ENCODE assay signal across 10 cellular contexts in genomic region chr17:36938566-36939058, GRCh38. TPM values are rescaled to one million over a fixed set of nuclear protein-coding genes. Genes with fewer than 3 reads are reported as not detected.
A peak's percentile ranks its signal among the peaks of the same experiment; 100 is the strongest.
DNase-seq lines count a peak whose midpoint lies in the region; ATAC-seq and TF ChIP-seq lines count a peak whose summit lies in the region.
"Had no signal": no experiment of that assay in that cellular context is flagged by ENCODE, and none has a peak within 500 bp of the region (broad histone marks: within the 10 kb centered on the region; RNA-seq: fewer than 3 reads in every experiment).

No MANE protein-coding gene starts in this region.

- H3K4ac ChIP-seq in IMR-90 (ENCODE audit: low read depth, low read length) = no peak overlapping the region

- ATAC-seq in SK-N-SH treated with all-trans-retinoic acid at 6 μM for 48 hours = no peak
- no peak for ATAC-seq in IMR-90 (ENCODE audit: low read depth)

- no peak for TF ChIP-seq EP300 in SK-N-SH (IDR thresholded peaks at IDR 0.05; ENCODE audit: borderline replicate concordance in 1 of 2, low read depth in 1 of 2, low read length in 1 of 2)

- no peak overlapping the region for H2BK120ac ChIP-seq in IMR-90 (ENCODE audit: low read depth, low read length)

- peaks cover 44% of the 10 kb centered on the region for H3K4me1 Mint-ChIP-seq in neural crest cell

- H2BK20ac ChIP-seq in IMR-90 (ENCODE audit: low read depth, low read length) = no peak overlapping the region

- POLR2A ChIA-PET in SK-N-SH (lab: Yijun Ruan, JAX) (no interaction called here), IMR-90 (lab: Charles Lee; ENCODE audit: unreplicated experiment) (no interaction called here)

- no peak overlapping the region for H4K5ac ChIP-seq in IMR-90 (ENCODE audit: low read depth, low read length)

- H3K4me1 ChIP-seq in SK-N-SH (ENCODE audit: control insufficient read depth in 1 of 2, insufficient read depth in 2 of 2, low read depth in 1 of 2, low read length in 1 of 2) = peaks cover 0 to 32% of the 10 kb centered on the region in 2 experiments; a peak in 2 of 4 replicates
- peaks cover 7% of the 10 kb centered on the region; the same call in 1 of the 2 replicates for H3K4me1 ChIP-seq in IMR-90 (ENCODE audit: control insufficient read depth, insufficient read depth, low read length)

- CTCF ChIA-PET in SK-N-SH (lab: Yijun Ruan, JAX) (interaction anchor here (0.7 to 4.1 kb wide), 6 partner anchors 8 to 336 kb away, joined by 3 to 27 read pairs (median 4); no protein-coding TSS in a partner anchor), IMR-90 (lab: Yijun Ruan, JAX) (no interaction called here)

- H3K36me3 ChIP-seq in SK-N-SH (replicated peaks in 1 of 2; ENCODE audit: control insufficient read depth in 1 of 2, insufficient read depth in 2 of 2, low read length in 1 of 2) = no peaks in the 10 kb centered on the region
- H3K36me3 ChIP-seq in IMR-90 (ENCODE audit: control insufficient read depth, insufficient read depth, low read length) = no peaks in the 10 kb centered on the region

- TF ChIP-seq POLR2A in IMR-90 (IDR thresholded peaks at IDR 0.05; ENCODE audit: low read depth, low read length) = no peak

- TF ChIP-seq CTCF in SK-N-SH (IDR thresholded peaks at IDR 0.05) (no peak), IMR-90 (conservative IDR thresholded peaks at IDR 0.05; ENCODE audit: low read depth, low read length) (no peak), neural crest cell (conservative IDR thresholded peaks at IDR 0.05) (no peak)

- H3F3A ChIP-seq in SK-N-SH (replicated peaks; ENCODE audit: insufficient read depth) = peaks cover 7% of the 10 kb centered on the region

- H4K91ac ChIP-seq in IMR-90 (ENCODE audit: insufficient read depth, low read depth, low read length) = no peak overlapping the region

- H2AK9ac ChIP-seq in IMR-90 (replicated peaks; ENCODE audit: low read depth, low read length, poor library complexity) = no peak overlapping the region

- H3K79me2 ChIP-seq in SK-N-SH (ENCODE audit: insufficient read depth) = no peaks in the 10 kb centered on the region

- H2AK5ac ChIP-seq in IMR-90 (ENCODE audit: low read depth, low read length) = no peak overlapping the region

- DNase-seq in SK-N-SH = no peak
- DNase-seq in IMR-90 = no peak
- peak; percentile 27 for DNase-seq in cerebellum (ENCODE audit: low spot score)
- no peak for DNase-seq in neural crest cell (ENCODE audit: low read depth, low spot score)
- no peak for DNase-seq in AG20443 (ENCODE audit: low spot score)
- no peak for DNase-seq in islet precursor cell
- DNase-seq in NCI-H446 (lab: John Stamatoyannopoulos, UW) = no peak
- DNase-seq: activated gamma-delta T cell, NCI-H774 had no signal

- no peak overlapping the region for H3K14ac ChIP-seq in IMR-90 (replicated peaks; ENCODE audit: low read depth, low read length)

- H3K27ac ChIP-seq in SK-N-SH (ENCODE audit: low read depth in 2 of 2, low read length in 1 of 2) (no peak overlapping the region), IMR-90 (ENCODE audit: insufficient read depth, low read length) (no peak overlapping the region)

- no peak overlapping the region for H3K18ac ChIP-seq in IMR-90 (ENCODE audit: low read depth, low read length)

- intact Hi-C loops in IMR-90 (cut with micrococcal nuclease) = loop anchor here (10.0 kb wide), 1 partner anchor 84 kb away; no protein-coding TSS in a partner anchor

- no peak overlapping the region for H2AFZ ChIP-seq in SK-N-SH (ENCODE audit: low read depth)
- H2AFZ ChIP-seq in IMR-90 (replicated peaks; ENCODE audit: low read length, poor library complexity) = peak overlapping the region; percentile 56

- dilution Hi-C loops in IMR-90 (cut with HindIII; ENCODE audit: low sequenced_read_pairs, unreplicated experiment) = no loop called here

- H3K9me3 ChIP-seq in SK-N-SH (no peaks in the 10 kb centered on the region), IMR-90 (ENCODE audit: control insufficient read depth, insufficient read depth, low read length) (peaks cover 25% of the 10 kb centered on the region)

- H3K23ac ChIP-seq in IMR-90 (ENCODE audit: low read depth, low read length) = no peak overlapping the region

- H3K27me3 ChIP-seq in SK-N-SH (ENCODE audit: insufficient read depth) (peaks cover 99% of the 10 kb centered on the region), IMR-90 (ENCODE audit: control insufficient read depth, insufficient read depth, low read length) (peaks cover 99% of the 10 kb centered on the region)

- H3K36me3 Mint-ChIP-seq in neural crest cell (ENCODE audit: low read depth) = peaks cover 4% of the 10 kb centered on the region

- H4K8ac ChIP-seq in IMR-90 (ENCODE audit: low read depth in 2 of 2, low read length in 2 of 2) = no peak overlapping the region

- in situ Hi-C loops in IMR-90 (cut with MboI; ENCODE audit: low sequenced_read_pairs) = no loop called here

- no peak overlapping the region for H2BK15ac ChIP-seq in IMR-90 (ENCODE audit: low read depth, low read length)

- H3K79me1 ChIP-seq in IMR-90 (ENCODE audit: low read depth in 1 of 2, low read length in 2 of 2) = no peaks in the 10 kb centered on the region

- H3K4me2 ChIP-seq in SK-N-SH (no peak overlapping the region), IMR-90 (ENCODE audit: low read depth, low read length) (no peak overlapping the region)

- H2BK5ac ChIP-seq in IMR-90 (ENCODE audit: low read depth, low read length, poor library complexity, severe bottlenecking) = no peak overlapping the region

- peaks cover 100% of the 10 kb centered on the region for H3K27me3 Mint-ChIP-seq in neural crest cell (ENCODE audit: low read depth)

- H3K27ac Mint-ChIP-seq in neural crest cell (ENCODE audit: unreplicated experiment) = no peak overlapping the region

- no peak overlapping the region for H3K56ac ChIP-seq in IMR-90 (ENCODE audit: extremely low read depth, insufficient read depth, low read length)

- no peaks in the 10 kb centered on the region for H3K9me3 Mint-ChIP-seq in neural crest cell

- BruUV-seq in IMR-90 (replicated peaks; lab: Mats Ljungman, UMichigan) = no TSS peak

- WGBS in SK-N-SH (ENCODE audit: low lambda C conversion rate) = 10% methylated on average over 18 of the region's 25 CpGs
- WGBS in IMR-90 (ENCODE audit: extremely low coverage in 2 of 2, insufficient read length in 1 of 2), 2 experiments = 3% methylated on average over 13 of the region's 25 CpGs; no CpG with 5 or more reads in 1 of the 2 experiments

- TF ChIP-seq RAD21 in SK-N-SH (IDR thresholded peaks at IDR 0.05; ENCODE audit: low read length) (no peak), IMR-90 (IDR thresholded peaks at IDR 0.05; ENCODE audit: low read length) (no peak)

- H3K9ac ChIP-seq in SK-N-SH (no peak overlapping the region), IMR-90 (ENCODE audit: low read depth, low read length) (no peak overlapping the region)

- 0 out of 2 replicates have a peak, but pooled peaks cover 3% of the 10 kb centered on the region for H3K9me1 ChIP-seq in IMR-90 (ENCODE audit: insufficient read depth, low read length)

- H4K20me1 ChIP-seq in SK-N-SH (ENCODE audit: insufficient read depth) = peaks cover 29% of the 10 kb centered on the region
- H4K20me1 ChIP-seq in IMR-90 (ENCODE audit: insufficient read depth, low read length) = peaks cover 30% of the 10 kb centered on the region

- H3K4me3 ChIP-seq in SK-N-SH (ENCODE audit: low read depth in 2 of 2, low read length in 1 of 2) (no peak overlapping the region; a peak in 1 of 4 replicates), IMR-90 (ENCODE audit: insufficient read depth, low read depth, low read length) (no peak overlapping the region)

- H3K9me2 ChIP-seq in SK-N-SH = no peaks in the 10 kb centered on the region

- H3K4me3 Mint-ChIP-seq in neural crest cell = peak overlapping the region; percentile 82

TF ChIP-seq in SK-N-SH, 30 proteins besides CTCF, POLR2A, EP300 and RAD21:
- no peak for TF ChIP-seq FOXJ3 (CRISPR knock-in tag; IDR thresholded peaks at IDR 0.05)
- peak; percentile 66; the same call in 1 of the 2 replicates for TF ChIP-seq EZH2phosphoT487 (IDR thresholded peaks at IDR 0.05; ENCODE audit: borderline replicate concordance, low read depth)
TF ChIP-seq in SK-N-SH: peak in this region for 1.

TF ChIP-seq in SK-N-SH treated with all-trans-retinoic acid at 6 μM for 48 hours, 23 proteins besides CTCF, POLR2A, EP300 and RAD21 (continues in another document):
- TF ChIP-seq ESRRG (CRISPR knock-in tag; IDR thresholded peaks at IDR 0.05) (no peak), SNAI2 (CRISPR knock-in tag; IDR thresholded peaks at IDR 0.05) (no peak)

TF ChIP-seq in IMR-90, 13 proteins besides CTCF, POLR2A, EP300 and RAD21 (continues in another document):
- TF ChIP-seq USF2 (IDR thresholded peaks at IDR 0.05; ENCODE audit: low read depth, low read length) (no peak), CEBPB (IDR thresholded peaks at IDR 0.05; ENCODE audit: low read depth, low read length) (no peak), FOS (IDR thresholded peaks at IDR 0.05; ENCODE audit: low read depth, low read length) (no peak), SMC3 (IDR thresholded peaks at IDR 0.05; ENCODE audit: low read depth, low read length) (no peak), MAZ (IDR thresholded peaks at IDR 0.05; ENCODE audit: borderline replicate concordance, low read depth, low read length) (no peak), BHLHE40 (IDR thresholded peaks at IDR 0.05; ENCODE audit: low read depth, low read length) (no peak), NFE2L2 (IDR thresholded peaks at IDR 0.05; ENCODE audit: low read depth, low read length) (no peak)

RNA-seq across cellular contexts. Expression of gene LHX1, which starts 1.3 kb away (rescaled TPM):
- polyA plus RNA-seq in SK-N-SH (2012; rRNA removed) (not detected in 2 replicates), IMR-90 (2012; rRNA removed) (not detected in 2 replicates)
- not detected in 2 replicates for polyA plus RNA-seq in SK-N-SH (2012; cell fraction: cytosol; rRNA removed)
- polyA plus RNA-seq in SK-N-SH (2012; cell fraction: nucleus; rRNA removed) = not detected in 2 replicates
- total RNA-seq in IMR-90 (2012; rRNA removed) (not detected in 2 replicates), cerebellum (38.7 TPM), neural crest cell (0.43 and 1.1 TPM in 2 replicates)
- polyA plus RNA-seq in IMR-90 (2012; cell fraction: cytosol; rRNA removed) = not detected in 2 replicates
- polyA plus RNA-seq in IMR-90 (2012; cell fraction: nucleus; rRNA removed; ENCODE audit: low replicate concordance) = not detected in 2 replicates

RNA-seq across cellular contexts. Expression of gene AATF, which starts 10.1 kb away (rescaled TPM):
- 14.6 and 18.8 TPM in 2 replicates for polyA plus RNA-seq in SK-N-SH (2012; rRNA removed)
- 18.7 and 22.1 TPM in 2 replicates for polyA plus RNA-seq in SK-N-SH (2012; cell fraction: cytosol; rRNA removed)
- polyA plus RNA-seq in SK-N-SH (2012; cell fraction: nucleus; rRNA removed) = 21.0 and 21.2 TPM in 2 replicates
- 34.8 and 37.2 TPM in 2 replicates for total RNA-seq in IMR-90 (2012; rRNA removed)
- polyA plus RNA-seq in IMR-90 (2012; rRNA removed) = 18.1 and 21.0 TPM in 2 replicates
- polyA plus RNA-seq in IMR-90 (2012; cell fraction: cytosol; rRNA removed) = 7.0 and 14.1 TPM in 2 replicates
- 6.8 and 16.3 TPM in 2 replicates for polyA plus RNA-seq in IMR-90 (2012; cell fraction: nucleus; rRNA removed; ENCODE audit: low replicate concordance)
- total RNA-seq in cerebellum = 18.6 TPM
- total RNA-seq in neural crest cell = 68.3 and 68.7 TPM in 2 replicates

Comparison
In these comparisons a context has a peak if more than half of its experiments do, and no peak if none do; other contexts are left out.
1. RNA of gene LHX1, which starts 1.3 kb away (total RNA-seq): 38.7 TPM in cerebellum (single experiment); 0.43 to 1.1 TPM in neural crest cell and not detected in IMR-90; every median in the first group is over 10 times any median in the second.